Comparison of ENCODE assay signal across 8 cellular contexts in the genomic region with DNA sequence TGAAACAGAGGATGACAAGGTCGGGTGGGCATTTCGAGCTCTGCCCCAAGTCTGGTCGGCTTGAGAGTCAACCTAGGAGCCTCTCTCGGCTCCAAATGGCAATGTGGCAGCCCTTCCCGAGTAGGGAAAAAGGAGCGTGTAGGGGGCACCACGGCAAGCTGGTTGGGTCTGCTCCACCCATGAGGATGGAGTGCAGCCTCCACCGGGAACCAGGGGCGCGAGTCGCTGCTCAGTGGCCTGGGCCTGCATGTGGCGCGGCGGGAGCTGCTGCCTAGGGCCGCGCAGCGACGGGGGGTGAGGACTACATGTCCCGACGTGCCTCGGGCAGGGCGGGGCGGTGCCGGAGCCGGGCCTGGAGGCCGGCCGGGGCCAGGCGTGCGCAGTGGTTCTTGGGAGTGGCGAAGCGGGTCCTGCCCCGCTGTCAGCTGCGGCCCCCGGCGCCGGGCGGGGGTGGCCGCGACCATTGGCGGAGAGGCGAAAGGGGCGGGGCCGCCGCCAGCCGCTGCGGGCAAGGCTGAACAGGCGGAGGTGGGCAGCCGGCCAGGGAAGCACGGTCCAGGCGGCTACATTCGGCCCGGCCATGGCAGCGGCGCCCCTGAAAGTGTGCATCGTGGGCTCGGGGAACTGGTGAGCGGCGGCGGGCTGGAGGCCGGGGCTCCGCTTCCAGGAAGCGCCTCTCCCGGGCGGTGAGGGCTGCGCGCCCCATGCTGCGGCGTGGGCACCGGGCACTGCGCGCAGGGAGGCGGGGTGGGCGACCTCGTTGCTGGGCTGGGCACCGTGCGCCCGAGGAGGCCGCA. TPM values are rescaled to one million over a fixed set of nuclear protein-coding genes. Genes with fewer than 3 reads are reported as not detected.
DNase-seq lines count a peak whose midpoint lies in the region; ATAC-seq and TF ChIP-seq lines count a peak whose summit lies in the region.

A gene (plus strand): TSS at position 489 of the 797 bp plus-strand sequence. CDS start 92 bp downstream, at position 581.

- H3K36me3 ChIP-seq in right lobe of liver, result no peaks in the 10 kb centered on the region

- intact Hi-C loops in CD14-positive monocyte (cut with micrococcal nuclease) (no loop called here), right lobe of liver (cut with DNase I) (no loop called here)
- intact Hi-C loops in activated CD4-positive, alpha-beta memory T cell treated with anti-CD3 and anti-CD28 coated beads for 36 hours (cut with micrococcal nuclease), result loop anchor here (1.0 to 2.0 kb wide), 4 partner anchors 8 to 578 kb away; a partner anchor contains a TSS

- no peaks in the 10 kb centered on the region for H3K27me3 ChIP-seq in right lobe of liver

- POLR2A ChIA-PET in activated CD4-positive, alpha-beta memory T cell treated with anti-CD3 and anti-CD28 coated beads for 36 hours (lab: Charles Lee), result interaction anchor here (0.6 to 1.0 kb wide), 3 partner anchors 10 to 536 kb away, joined by 3 to 5 read pairs (median 3); no protein-coding TSS in a partner anchor

- H3K36me3 Mint-ChIP-seq in CD14-positive monocyte, result peaks cover 3 to 5% of the 10 kb centered on the region in 2 donors
- no peaks in the 10 kb centered on the region for H3K36me3 Mint-ChIP-seq in activated CD4-positive, alpha-beta memory T cell treated with anti-CD3 and anti-CD28 coated beads for 36 hours

- peaks cover 9 to 22% (median 20%) of the 10 kb centered on the region in 7 donors for H3K9me3 Mint-ChIP-seq in CD14-positive monocyte
- peaks cover 9% of the 10 kb centered on the region for H3K9me3 Mint-ChIP-seq in activated CD4-positive, alpha-beta memory T cell treated with anti-CD3 and anti-CD28 coated beads for 36 hours

- peak within 1 kb of the TSS; percentile 61 to 79 (median 77) for H3K4me3 ChIP-seq in right lobe of liver

- peak; percentile 92 for DNase-seq in CD14-positive monocyte (ENCODE audit: low spot score)
- peak; percentile 87 for DNase-seq in NCI-H774 (lab: John Stamatoyannopoulos, UW)
- peak; percentile 95 for DNase-seq in activated CD4-positive, alpha-beta memory T cell treated with anti-CD3 and anti-CD28 coated beads for 36 hours
- DNase-seq in dermis microvascular lymphatic vessel endothelial cell (ENCODE audit: low read depth in 2 of 2), result peak; percentile 80 to 95
- DNase-seq in right lobe of liver, result peak; percentile 97 to 98 (median 97)
- peak; percentile 93 for DNase-seq in stimulated activated CD4-positive, alpha-beta T cell treated with anti-CD3 and anti-CD28 coated beads, Interleukin-4, amount 100 ng/mL, for 24 hours

- peaks cover 0 to 5% (median 0%) of the 10 kb centered on the region in 3 donors for H3K27me3 Mint-ChIP-seq in CD14-positive monocyte (ENCODE audit: low read depth in 3 of 3)
- H3K27me3 Mint-ChIP-seq in activated CD4-positive, alpha-beta memory T cell treated with anti-CD3 and anti-CD28 coated beads for 36 hours, result no peaks in the 10 kb centered on the region

- WGBS in right lobe of liver (ENCODE audit: insufficient coverage, low coverage, low lambda C conversion rate, missing lambda C conversion rate), result 36% methylated on average over 2 of the region's 78 CpGs

- TF ChIP-seq POLR2A in right lobe of liver (IDR thresholded peaks at IDR 0.05), result no peak

- H3K4me1 Mint-ChIP-seq in CD14-positive monocyte, result peaks cover 23% of the 10 kb centered on the region
- H3K4me1 Mint-ChIP-seq in activated CD4-positive, alpha-beta memory T cell treated with anti-CD3 and anti-CD28 coated beads for 36 hours (ENCODE audit: low read depth), result peaks cover 37% of the 10 kb centered on the region

- H3K4me3 Mint-ChIP-seq in CD14-positive monocyte, result peak within 1 kb of the TSS; percentile 94 to 97
- peak within 1 kb of the TSS; percentile 94 for H3K4me3 Mint-ChIP-seq in activated CD4-positive, alpha-beta memory T cell treated with anti-CD3 and anti-CD28 coated beads for 36 hours

- no peak within 1 kb of the TSS for H3K27ac ChIP-seq in right lobe of liver

- TF ChIP-seq CTCF in CD14-positive monocyte (IDR thresholded peaks at IDR 0.05) (no peak), right lobe of liver (IDR thresholded peaks at IDR 0.05) (no peak)

- H3K9me3 ChIP-seq in right lobe of liver, result no peaks in the 10 kb centered on the region

- peak within 1 kb of the TSS; percentile 61 to 89 (median 76) for H3K27ac Mint-ChIP-seq in CD14-positive monocyte
- H3K27ac Mint-ChIP-seq in activated CD4-positive, alpha-beta memory T cell treated with anti-CD3 and anti-CD28 coated beads for 36 hours, result peak within 1 kb of the TSS; percentile 76

- ATAC-seq in GM19438 (IDR thresholded peaks at IDR 0.05; ENCODE audit: low read depth, unreplicated experiment) (peak; percentile 99), HG03571 (IDR thresholded peaks at IDR 0.05; ENCODE audit: unreplicated experiment) (peak; percentile 100), right lobe of liver (peak; percentile 99 to 100 (median 99))

- CTCF ChIA-PET in activated CD4-positive, alpha-beta memory T cell treated with anti-CD3 and anti-CD28 coated beads for 36 hours (lab: Charles Lee), result interaction anchor here (0.7 to 1.5 kb wide), 3 partner anchors 8 to 574 kb away, joined by 3 to 4 read pairs (median 4); a partner anchor contains a TSS

- no peaks in the 10 kb centered on the region for H3K4me1 ChIP-seq in right lobe of liver

RNA-seq across cellular contexts. Expression of the gene that starts here (rescaled TPM):
- 10 to 100 TPM; 10.2 to 11.8 TPM for polyA plus RNA-seq in CD14-positive monocyte
- 10 to 100 TPM; 10.9 to 12.2 TPM for total RNA-seq in activated CD4-positive, alpha-beta memory T cell treated with anti-CD3 and anti-CD28 coated beads for 36 hours
- total RNA-seq in dermis microvascular lymphatic vessel endothelial cell (13.4 and 13.9 TPM in 2 replicates), right lobe of liver (1 to 10 TPM; 1.5 to 3.3 (median 2.6) TPM)
